ENCODE assay signal across 1 cellular context in genomic region chr14:94581127-94581999, GRCh38.
TF ChIP-seq lines count a peak whose summit lies in the region.

Gene SERPINA5, plus strand, starts transcription at chr14:94581426. Its CDS starts 5,937 bp downstream, at chr14:94587363.

TF ChIP-seq in HepG2, 621 proteins besides CTCF, POLR2A, EP300 and RAD21 (continued from another document and continues in another):
- TF ChIP-seq ZNF318 (CRISPR knock-in tag; IDR thresholded peaks at IDR 0.05) = no peak
- TF ChIP-seq POGK (CRISPR knock-in tag; conservative IDR thresholded peaks at IDR 0.05) = peak; percentile 56; the same call in 1 of the 2 replicates
- TF ChIP-seq ETS1 (CRISPR knock-in tag; IDR thresholded peaks at IDR 0.05) = no peak
- peak; percentile 48; the same call in 1 of the 2 replicates for TF ChIP-seq ZBTB20 (CRISPR knock-in tag; IDR thresholded peaks at IDR 0.05; ENCODE audit: borderline replicate concordance, low read depth)
- TF ChIP-seq, protein P1, sequence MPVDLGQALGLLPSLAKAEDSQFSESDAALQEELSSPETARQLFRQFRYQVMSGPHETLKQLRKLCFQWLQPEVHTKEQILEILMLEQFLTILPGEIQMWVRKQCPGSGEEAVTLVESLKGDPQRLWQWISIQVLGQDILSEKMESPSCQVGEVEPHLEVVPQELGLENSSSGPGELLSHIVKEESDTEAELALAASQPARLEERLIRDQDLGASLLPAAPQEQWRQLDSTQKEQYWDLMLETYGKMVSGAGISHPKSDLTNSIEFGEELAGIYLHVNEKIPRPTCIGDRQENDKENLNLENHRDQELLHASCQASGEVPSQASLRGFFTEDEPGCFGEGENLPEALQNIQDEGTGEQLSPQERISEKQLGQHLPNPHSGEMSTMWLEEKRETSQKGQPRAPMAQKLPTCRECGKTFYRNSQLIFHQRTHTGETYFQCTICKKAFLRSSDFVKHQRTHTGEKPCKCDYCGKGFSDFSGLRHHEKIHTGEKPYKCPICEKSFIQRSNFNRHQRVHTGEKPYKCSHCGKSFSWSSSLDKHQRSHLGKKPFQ (CRISPR knock-in tag; IDR thresholded peaks at IDR 0.05; ENCODE audit: insufficient replicate concordance) = peak; percentile 93
- TF ChIP-seq HOXA5 (CRISPR knock-in tag; IDR thresholded peaks at IDR 0.05) = no peak
- 0 out of 2 replicates have a peak, but pooled peaks have one; percentile 26 for TF ChIP-seq MIXL1 (CRISPR knock-in tag; IDR thresholded peaks at IDR 0.05)
- TF ChIP-seq PHB2 (IDR thresholded peaks at IDR 0.05; ENCODE audit: partially characterized antibody) = no peak
- TF ChIP-seq, protein P2, sequence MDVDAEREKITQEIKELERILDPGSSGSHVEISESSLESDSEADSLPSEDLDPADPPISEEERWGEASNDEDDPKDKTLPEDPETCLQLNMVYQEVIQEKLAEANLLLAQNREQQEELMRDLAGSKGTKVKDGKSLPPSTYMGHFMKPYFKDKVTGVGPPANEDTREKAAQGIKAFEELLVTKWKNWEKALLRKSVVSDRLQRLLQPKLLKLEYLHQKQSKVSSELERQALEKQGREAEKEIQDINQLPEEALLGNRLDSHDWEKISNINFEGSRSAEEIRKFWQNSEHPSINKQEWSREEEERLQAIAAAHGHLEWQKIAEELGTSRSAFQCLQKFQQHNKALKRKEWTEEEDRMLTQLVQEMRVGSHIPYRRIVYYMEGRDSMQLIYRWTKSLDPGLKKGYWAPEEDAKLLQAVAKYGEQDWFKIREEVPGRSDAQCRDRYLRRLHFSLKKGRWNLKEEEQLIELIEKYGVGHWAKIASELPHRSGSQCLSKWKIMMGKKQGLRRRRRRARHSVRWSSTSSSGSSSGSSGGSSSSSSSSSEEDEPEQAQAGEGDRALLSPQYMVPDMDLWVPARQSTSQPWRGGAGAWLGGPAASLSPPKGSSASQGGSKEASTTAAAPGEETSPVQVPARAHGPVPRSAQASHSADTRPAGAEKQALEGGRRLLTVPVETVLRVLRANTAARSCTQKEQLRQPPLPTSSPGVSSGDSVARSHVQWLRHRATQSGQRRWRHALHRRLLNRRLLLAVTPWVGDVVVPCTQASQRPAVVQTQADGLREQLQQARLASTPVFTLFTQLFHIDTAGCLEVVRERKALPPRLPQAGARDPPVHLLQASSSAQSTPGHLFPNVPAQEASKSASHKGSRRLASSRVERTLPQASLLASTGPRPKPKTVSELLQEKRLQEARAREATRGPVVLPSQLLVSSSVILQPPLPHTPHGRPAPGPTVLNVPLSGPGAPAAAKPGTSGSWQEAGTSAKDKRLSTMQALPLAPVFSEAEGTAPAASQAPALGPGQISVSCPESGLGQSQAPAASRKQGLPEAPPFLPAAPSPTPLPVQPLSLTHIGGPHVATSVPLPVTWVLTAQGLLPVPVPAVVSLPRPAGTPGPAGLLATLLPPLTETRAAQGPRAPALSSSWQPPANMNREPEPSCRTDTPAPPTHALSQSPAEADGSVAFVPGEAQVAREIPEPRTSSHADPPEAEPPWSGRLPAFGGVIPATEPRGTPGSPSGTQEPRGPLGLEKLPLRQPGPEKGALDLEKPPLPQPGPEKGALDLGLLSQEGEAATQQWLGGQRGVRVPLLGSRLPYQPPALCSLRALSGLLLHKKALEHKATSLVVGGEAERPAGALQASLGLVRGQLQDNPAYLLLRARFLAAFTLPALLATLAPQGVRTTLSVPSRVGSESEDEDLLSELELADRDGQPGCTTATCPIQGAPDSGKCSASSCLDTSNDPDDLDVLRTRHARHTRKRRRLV (CRISPR knock-in tag; IDR thresholded peaks at IDR 0.05) = no peak
- TF ChIP-seq CEBPG (CRISPR knock-in tag; IDR thresholded peaks at IDR 0.05) = 0 out of 2 replicates have a peak, but pooled peaks have one; percentile 6
- TF ChIP-seq NFE2L1 (CRISPR knock-in tag; IDR thresholded peaks at IDR 0.05; ENCODE audit: borderline replicate concordance) = no peak
- TF ChIP-seq SOX6 (IDR thresholded peaks at IDR 0.05) = no peak
- peak; percentile 55 for TF ChIP-seq SOX6 (CRISPR knock-in tag; IDR thresholded peaks at IDR 0.05)
- peak; percentile 56; the same call in 1 of the 2 replicates for TF ChIP-seq RXRB (CRISPR knock-in tag; IDR thresholded peaks at IDR 0.05; ENCODE audit: borderline replicate concordance)
- TF ChIP-seq PCBP1 (IDR thresholded peaks at IDR 0.05; ENCODE audit: borderline replicate concordance, low read depth, low read length) = no peak
- TF ChIP-seq YEATS4 (CRISPR knock-in tag; IDR thresholded peaks at IDR 0.05; ENCODE audit: borderline replicate concordance) = peak; percentile 30; the same call in 1 of the 2 replicates
- TF ChIP-seq ZNF777 (CRISPR knock-in tag; IDR thresholded peaks at IDR 0.05) = no peak
- peak; percentile 45; the same call in 1 of the 2 replicates for TF ChIP-seq ZNF281 (CRISPR knock-in tag; IDR thresholded peaks at IDR 0.05; ENCODE audit: borderline replicate concordance)
- 0 out of 2 replicates have a peak, but pooled peaks have one; percentile 57 for TF ChIP-seq ZNF343 (CRISPR knock-in tag; IDR thresholded peaks at IDR 0.05)
- TF ChIP-seq FOXO1 (CRISPR knock-in tag; IDR thresholded peaks at IDR 0.05) = peak; percentile 40; the same call in 1 of the 2 replicates
- no peak for TF ChIP-seq MLXIP (CRISPR knock-in tag; IDR thresholded peaks at IDR 0.05; ENCODE audit: borderline replicate concordance)
- peak; percentile 50; the same call in 1 of the 2 replicates for TF ChIP-seq IKZF5 (CRISPR knock-in tag; IDR thresholded peaks at IDR 0.05)
- TF ChIP-seq KAT7 (CRISPR knock-in tag; IDR thresholded peaks at IDR 0.05; ENCODE audit: borderline replicate concordance) = peak; percentile 80; the same call in 1 of the 2 replicates
